Comparison of ENCODE assay signal across 6 cellular contexts in the genomic region with DNA sequence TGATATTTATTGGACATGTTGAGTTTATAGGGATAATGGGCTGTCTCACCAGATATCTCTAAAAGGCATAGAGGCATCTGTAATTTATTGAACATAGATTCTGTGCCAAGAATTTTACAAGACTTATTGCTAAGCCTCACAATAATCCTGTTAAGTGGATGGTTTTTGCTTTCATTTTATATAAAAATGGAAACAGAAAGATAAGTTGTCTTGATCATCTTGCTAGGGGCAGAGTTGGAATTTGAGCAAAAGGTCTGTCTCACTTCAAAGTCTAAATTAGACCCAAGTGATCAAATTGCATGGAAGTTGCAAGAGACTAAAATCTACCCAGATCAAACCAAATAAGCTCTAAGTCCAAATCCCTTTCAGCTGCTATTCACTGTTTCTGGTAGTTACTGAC.
"Had no signal": no experiment of that assay in that cellular context is flagged by ENCODE, and none has a peak within 500 bp of the region (broad histone marks: within the 10 kb centered on the region; RNA-seq: fewer than 3 reads in every experiment).

No MANE protein-coding gene starts in this region.

- H3K36me3 Mint-ChIP-seq: IgD-negative memory B cell had no signal

- H3K27ac Mint-ChIP-seq: GM23338, H9, IgD-negative memory B cell had no signal

- H3K27me3 Mint-ChIP-seq: IgD-negative memory B cell had no signal

- H3K4me3 Mint-ChIP-seq: GM23338, H9 had no signal

- ATAC-seq: GM23338, HepG2 had no signal

- DNase-seq: H9, HCEC 1CT, KBM-7 had no signal

- H3K4me1 Mint-ChIP-seq: GM23338, H9, IgD-negative memory B cell had no signal

- H3K4me3 ChIP-seq: GM23338 had no signal
